8 cellular contexts compared by ENCODE assay signal in the genomic region with DNA sequence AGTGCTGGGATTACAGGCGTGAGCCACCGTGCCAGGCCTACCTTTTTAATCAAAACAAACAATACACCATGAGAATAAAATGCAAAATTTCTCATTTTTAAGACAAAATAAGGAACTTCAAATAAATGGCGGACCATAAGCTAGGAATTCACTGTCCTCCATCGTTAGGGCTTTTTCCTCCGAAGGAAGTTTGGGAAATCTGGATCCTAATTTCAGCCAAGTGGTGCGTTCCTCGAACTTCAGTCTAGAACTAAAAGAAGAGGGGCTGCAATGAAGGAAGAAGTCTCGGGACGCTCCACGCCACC. TPM values are rescaled to one million over a fixed set of nuclear protein-coding genes. Genes with fewer than 3 reads are reported as not detected.
DNase-seq lines count a peak whose midpoint lies in the region; ATAC-seq and TF ChIP-seq lines count a peak whose summit lies in the region.

No MANE protein-coding gene starts in this region.

- DNase-seq in H7 (no peak), activated B cell treated with CpG ODN at 0.5 μM for 24 hours (no peak), foreskin keratinocyte (no peak), SHP77 treated with DMSO at 0.1 percent for 48 hours (lab: John Stamatoyannopoulos, UW) (no peak), NCI-H82 treated with DMSO at 0.1 percent for 48 hours (lab: John Stamatoyannopoulos, UW; ENCODE audit: unreplicated experiment) (no peak), ecto neural progenitor cell (ENCODE audit: low spot score) (no peak)

- H3K36me3 Mint-ChIP-seq in activated B cell treated with CpG ODN at 0.5 μM for 24 hours (ENCODE audit: low read depth), result peaks cover 2% of the 10 kb centered on the region

- peak overlapping the region; percentile 91 for H3K4me3 Mint-ChIP-seq in activated B cell treated with CpG ODN at 0.5 μM for 24 hours

- no peaks in the 10 kb centered on the region for H3K9me3 Mint-ChIP-seq in activated B cell treated with CpG ODN at 0.5 μM for 24 hours

- POLR2A ChIA-PET in activated B cell treated with CpG ODN at 0.5 μM for 24 hours (lab: Charles Lee), result interaction anchor here (0.6 to 2.5 kb wide), 9 partner anchors 12 to 460 kb away, joined by 3 to 30 read pairs (median 8); partner anchors contain the start of genes C15orf62, CHAC1, INO80 and NUSAP1

- intact Hi-C loops in activated B cell treated with CpG ODN at 0.5 μM for 24 hours (cut with micrococcal nuclease), result no loop called here

- no peaks in the 10 kb centered on the region for H3K36me3 ChIP-seq in H7 (replicated peaks; ENCODE audit: control insufficient read depth, insufficient read depth, low read length)

- H3K4me1 ChIP-seq in foreskin keratinocyte, result peaks cover 14% of the 10 kb centered on the region

- TF ChIP-seq CTCF in activated B cell treated with CpG ODN at 0.5 μM for 24 hours (IDR thresholded peaks at IDR 0.05), result no peak
- no peak for TF ChIP-seq CTCF in foreskin keratinocyte (conservative IDR thresholded peaks at IDR 0.05)

- H3K4me1 Mint-ChIP-seq in activated B cell treated with CpG ODN at 0.5 μM for 24 hours, result peaks cover 28% of the 10 kb centered on the region

- H3K27ac Mint-ChIP-seq in activated B cell treated with CpG ODN at 0.5 μM for 24 hours, result peak overlapping the region; percentile 81

- H3K27me3 ChIP-seq in H7 (ENCODE audit: control insufficient read depth, insufficient read depth, low read length), result no peaks in the 10 kb centered on the region
- no peaks in the 10 kb centered on the region for H3K27me3 ChIP-seq in foreskin keratinocyte

- no peaks in the 10 kb centered on the region for H3K27me3 Mint-ChIP-seq in activated B cell treated with CpG ODN at 0.5 μM for 24 hours

- peak overlapping the region; percentile 24 for H3K27ac ChIP-seq in foreskin keratinocyte
- H3K27ac ChIP-seq in skin epidermis, result peak overlapping the region in 13 of 21 experiments; percentile 8 to 94 (median 90)

- H3K4me3 ChIP-seq in H7 (ENCODE audit: insufficient read depth, low read depth, low read length) (peak overlapping the region; percentile 30), skin epidermis (peak overlapping the region; percentile 61 to 93 (median 82))

- ATAC-seq in activated B cell treated with CpG ODN at 0.5 μM for 24 hours (ENCODE audit: low read depth), result no peak
- ATAC-seq in foreskin keratinocyte, result no peak
- ATAC-seq in GM19463 (IDR thresholded peaks at IDR 0.05; ENCODE audit: unreplicated experiment), result no peak

- CTCF ChIA-PET in activated B cell treated with CpG ODN at 0.5 μM for 24 hours (lab: Charles Lee), result interaction anchor here (0.6 to 1.6 kb wide), 6 partner anchors 55 to 338 kb away, joined by 3 to 5 read pairs (median 4); partner anchors contain the start of genes NUSAP1 and OIP5

RNA-seq across cellular contexts. Expression of gene EXD1, which starts 0.3 kb away (rescaled TPM):
- total RNA-seq in H7 (2014; rRNA removed; shearing (Covaris generic)), result 0.22 and 0.73 TPM in 2 replicates
- total RNA-seq in activated B cell treated with CpG ODN at 0.5 μM for 24 hours, result not detected in 2 replicates
- 0.07 TPM in 1 of 2 replicates, not detected in the other for total RNA-seq in foreskin keratinocyte
- 0.02 TPM in 1 of 2 replicates, not detected in the other for polyA plus RNA-seq in foreskin keratinocyte

RNA-seq across cellular contexts. Expression of gene CHP1, which starts 0.8 kb away (rescaled TPM):
- total RNA-seq in H7 (2014; rRNA removed; shearing (Covaris generic)), result 58.0 and 71.9 TPM in 2 replicates
- total RNA-seq in activated B cell treated with CpG ODN at 0.5 μM for 24 hours (47.9 and 58.5 TPM in 2 replicates), foreskin keratinocyte (88.0 and 92.4 TPM in 2 replicates)
- polyA plus RNA-seq in foreskin keratinocyte, result 44.5 and 45.8 TPM in 2 replicates
